In genomic region chr11:62851807-62852522, GRCh38 we compare ENCODE assay signal across 11 cellular contexts. TPM values are rescaled to one million over a fixed set of nuclear protein-coding genes. Genes with fewer than 3 reads are reported as not detected.
DNase-seq lines count a peak whose midpoint lies in the region; ATAC-seq, FAIRE-seq and TF ChIP-seq lines count a peak whose summit lies in the region.
"Had no signal": no experiment of that assay in that cellular context is flagged by ENCODE, and none has a peak within 500 bp of the region (broad histone marks: within the 10 kb centered on the region; RNA-seq: fewer than 3 reads in every experiment).

No MANE protein-coding gene starts in this region.

- POLR2A ChIA-PET in A549 (lab: Yijun Ruan, JAX) (interaction anchor here (0.6 to 9.3 kb wide), 5 partner anchors 11 to 1395 kb away, joined by 3 to 159 read pairs (median 3); partner anchors contain the start of genes C11orf98, CSKMT, PPP1R14B and WDR74), OCI-LY7 (lab: Charles Lee) (interaction anchor here (0.6 to 3.8 kb wide), 6 partner anchors 9 to 79 kb away, joined by 3 to 15 read pairs (median 4); partner anchors contain the start of gene WDR74)

- no peak overlapping the region for H2AFZ ChIP-seq in OCI-LY7 (ENCODE audit: low read length)

- TF ChIP-seq POLR2A in A549 (IDR thresholded peaks at IDR 0.05; ENCODE audit: low read length) = no peak

- no TSS peak for BruUV-seq in OCI-LY7 (replicated peaks; lab: Mats Ljungman, UMichigan)

- H3K79me2 ChIP-seq in OCI-LY7 (ENCODE audit: insufficient read depth, low read depth, low read length) = peaks cover 48% of the 10 kb centered on the region

- H3K4me2 ChIP-seq in A549 = peak overlapping the region; percentile 98
- H3K4me2 ChIP-seq in OCI-LY7 (ENCODE audit: low read length) = peak overlapping the region; percentile 99

- TF ChIP-seq RAD21 in A549 (conservative IDR thresholded peaks at IDR 0.05 in 1 of 2, IDR thresholded peaks at IDR 0.05 in 1 of 2) = no peak

- intact Hi-C loops in OCI-LY7 (cut with micrococcal nuclease; ENCODE audit: unreplicated experiment) = no loop called here

- no peak for TF ChIP-seq EP300 in A549 (IDR thresholded peaks at IDR 0.05)

- peaks cover 42% of the 10 kb centered on the region for H4K20me1 ChIP-seq in OCI-LY7 (ENCODE audit: insufficient read depth, low read length)

- H3K4me3 ChIP-seq in A549 (peak overlapping the region; percentile 80; the same call in 1 of the 3 replicates), OCI-LY7 (ENCODE audit: low read depth, low read length, poor library complexity, severe bottlenecking) (peak overlapping the region; percentile 94)
- H3K4me3 ChIP-seq in effector memory CD4-positive, alpha-beta T cell (ENCODE audit: insufficient read depth, low read depth, low read length, poor library complexity, severe bottlenecking) = no peak overlapping the region
- H3K4me3 ChIP-seq: transverse colon had no signal

- no peak for FAIRE-seq in A549 (lab: Jason Lieb, UNC)

- H3K9me3 ChIP-seq in A549 = no peaks in the 10 kb centered on the region
- no peaks in the 10 kb centered on the region for H3K9me3 ChIP-seq in OCI-LY7 (ENCODE audit: low read length)
- H3K9me3 ChIP-seq in effector memory CD4-positive, alpha-beta T cell (ENCODE audit: control insufficient read depth, low read length) = no peaks in the 10 kb centered on the region
- H3K9me3 ChIP-seq: transverse colon had no signal

- no peaks in the 10 kb centered on the region for H3K9me2 ChIP-seq in OCI-LY7 (ENCODE audit: insufficient read depth, low read length)

- peaks cover 55% of the 10 kb centered on the region for H3K36me3 ChIP-seq in OCI-LY7 (ENCODE audit: insufficient read depth, low read length)
- H3K36me3 ChIP-seq in effector memory CD4-positive, alpha-beta T cell (ENCODE audit: control insufficient read depth, insufficient read depth, low read length) = peaks cover 32% of the 10 kb centered on the region

- TF ChIP-seq CTCF in A549 (IDR thresholded peaks at IDR 0.05) (no peak), OCI-LY7 (conservative IDR thresholded peaks at IDR 0.05; ENCODE audit: low read length) (no peak)

- H3K4me1 ChIP-seq in A549 (peaks cover 28% of the 10 kb centered on the region), OCI-LY7 (ENCODE audit: insufficient read depth, low read length, poor library complexity, severe bottlenecking) (peaks cover 30% of the 10 kb centered on the region)
- H3K4me1 ChIP-seq in effector memory CD4-positive, alpha-beta T cell (ENCODE audit: control insufficient read depth, insufficient read depth, low read length, poor library complexity, severe bottlenecking) = peaks cover 35% of the 10 kb centered on the region

- no peak for ATAC-seq in A549
- ATAC-seq in GM19023 (IDR thresholded peaks at IDR 0.05; ENCODE audit: unreplicated experiment) = no peak

- CTCF ChIA-PET in A549 (lab: Yijun Ruan, JAX) = interaction anchor here (1.0 to 5.5 kb wide), 2 partner anchors 12 to 32 kb away, joined by 3 to 42 read pairs; partner anchors contain the start of gene SLC3A2
- CTCF ChIA-PET in OCI-LY7 (lab: Charles Lee; ENCODE audit: unreplicated experiment) = interaction anchor here (0.6 kb wide), 1 partner anchor 1110 kb away, joined by 3 read pairs; no protein-coding TSS in a partner anchor

- H3K27me3 ChIP-seq in effector memory CD4-positive, alpha-beta T cell (replicated peaks; ENCODE audit: control insufficient read depth, insufficient read depth, low read length, poor library complexity, severe bottlenecking) = no peaks in the 10 kb centered on the region
- H3K27me3 ChIP-seq: transverse colon had no signal

- DNase-seq in A549 (ENCODE audit: low read depth in 1 of 2, low spot score in 1 of 2) (no peak), DMS53 treated with DMSO at 0.1 percent for 48 hours (lab: John Stamatoyannopoulos, UW; ENCODE audit: unreplicated experiment) (peak; percentile 71), OCI-LY7 (ENCODE audit: low spot score) (peak; percentile 41), COLO668 (lab: John Stamatoyannopoulos, UW; ENCODE audit: unreplicated experiment) (no peak), NCI-H1105 (lab: John Stamatoyannopoulos, UW) (no peak), GOT3 (lab: John Stamatoyannopoulos, UW) (no peak)
- DNase-seq in effector memory CD4-positive, alpha-beta T cell = no peak
- DNase-seq: NCI-H2029 treated with DMSO at 0.1 percent for 48 hours, transverse colon had no signal

- WGBS in A549 (ENCODE audit: missing lambda C conversion rate) = 36% methylated on average over 3 of the region's 3 CpGs

- no peak overlapping the region for H3K27ac ChIP-seq in A549
- H3K27ac ChIP-seq in OCI-LY7 (ENCODE audit: low read depth, low read length, poor library complexity, severe bottlenecking) = peak overlapping the region; percentile 92
- H3K27ac ChIP-seq in effector memory CD4-positive, alpha-beta T cell (ENCODE audit: insufficient read depth, low read length, poor library complexity, severe bottlenecking) = peak overlapping the region; percentile 14
- H3K27ac ChIP-seq: transverse colon had no signal

TF ChIP-seq in A549, 52 proteins besides CTCF, POLR2A, EP300 and RAD21:
- TF ChIP-seq ZFP36 (IDR thresholded peaks at IDR 0.05; ENCODE audit: borderline replicate concordance, partially characterized antibody) = no peak
- no peak for TF ChIP-seq E2F6 (IDR thresholded peaks at IDR 0.05; ENCODE audit: borderline replicate concordance, low read depth)
- TF ChIP-seq JUN (IDR thresholded peaks at IDR 0.05) = peak in 1 of 2 experiments; percentile 8; a peak in 1 of 5 replicates
- no peak for TF ChIP-seq PBX3 (IDR thresholded peaks at IDR 0.05)
- no peak for TF ChIP-seq CBX8 (IDR thresholded peaks at IDR 0.05)

RNA-seq across cellular contexts. Expression of gene WDR74, which starts 12.6 kb away (rescaled TPM):
- polyA plus RNA-seq in A549 (2011; rRNA removed) (47.6 and 52.9 TPM in 2 replicates), A549 (2017; fragmentation: RNase III; extraction: RNeasy Plus Mini Kit Qiagen cat#74134 plus additional on column Dnase treatment) (88.9 to 100 TPM (median 90.6 TPM) in 3 replicates)
- 130 and 135 TPM in 2 replicates for polyA plus RNA-seq in A549 (2012; cell fraction: cytosol; rRNA removed)
- polyA plus RNA-seq in A549 (2012; cell fraction: nucleus; rRNA removed) = 216 and 240 TPM in 2 replicates
- polyA minus RNA-seq in A549 (2011; rRNA and poly(A)+ RNA removed) = 79.9 and 130 TPM in 2 replicates
- total RNA-seq in OCI-LY7 (2014; rRNA removed; shearing (Covaris generic)) = 139 and 169 TPM in 2 replicates
- 85.0 and 98.4 TPM in 2 replicates for total RNA-seq in OCI-LY7 (2022)

RNA-seq across cellular contexts. Expression of gene TEX54, which starts 19.3 kb away (rescaled TPM):
- polyA plus RNA-seq in A549 (2011; rRNA removed) = not detected in 2 replicates
- not detected in 2 replicates for polyA plus RNA-seq in A549 (2012; cell fraction: cytosol; rRNA removed)
- polyA plus RNA-seq in A549 (2012; cell fraction: nucleus; rRNA removed) = 0.39 TPM in 1 of 2 replicates, not detected in the other
- polyA plus RNA-seq in A549 (2017; fragmentation: RNase III; extraction: RNeasy Plus Mini Kit Qiagen cat#74134 plus additional on column Dnase treatment) = not detected in 3 replicates
- not detected in 2 replicates for polyA minus RNA-seq in A549 (2011; rRNA and poly(A)+ RNA removed)
- total RNA-seq in OCI-LY7 (2014; rRNA removed; shearing (Covaris generic)) = 1.0 TPM in 1 of 2 replicates, not detected in the other
- total RNA-seq in OCI-LY7 (2022) = 0.89 TPM in 1 of 2 replicates, not detected in the other
- total RNA-seq: Daoy, transverse colon had no signal

RNA-seq across cellular contexts. Expression of gene STX5, which starts 20.1 kb away (rescaled TPM):
- polyA plus RNA-seq in A549 (2011; rRNA removed) = 30.3 and 32.3 TPM in 2 replicates
- 16.3 and 20.3 TPM in 2 replicates for polyA plus RNA-seq in A549 (2012; cell fraction: cytosol; rRNA removed)
- polyA plus RNA-seq in A549 (2012; cell fraction: nucleus; rRNA removed) = 14.0 and 14.4 TPM in 2 replicates
- 16.8 to 21.0 TPM (median 19.5 TPM) in 3 replicates for polyA plus RNA-seq in A549 (2017; fragmentation: RNase III; extraction: RNeasy Plus Mini Kit Qiagen cat#74134 plus additional on column Dnase treatment)
- polyA minus RNA-seq in A549 (2011; rRNA and poly(A)+ RNA removed) = 43.6 and 47.7 TPM in 2 replicates
- 21.7 and 30.6 TPM in 2 replicates for total RNA-seq in OCI-LY7 (2014; rRNA removed; shearing (Covaris generic))
- total RNA-seq in OCI-LY7 (2022) = 41.0 and 47.5 TPM in 2 replicates

RNA-seq across cellular contexts. Expression of gene SLC3A2, which starts 28.7 kb away (rescaled TPM):
- polyA plus RNA-seq in A549 (2011; rRNA removed) = 1,064 and 1,133 TPM in 2 replicates
- 1,069 and 1,103 TPM in 2 replicates for polyA plus RNA-seq in A549 (2012; cell fraction: cytosol; rRNA removed)
- 2,860 and 2,938 TPM in 2 replicates for polyA plus RNA-seq in A549 (2012; cell fraction: nucleus; rRNA removed)
- polyA plus RNA-seq in A549 (2017; fragmentation: RNase III; extraction: RNeasy Plus Mini Kit Qiagen cat#74134 plus additional on column Dnase treatment) = 906 to 1,102 TPM (median 1,007 TPM) in 3 replicates
- polyA minus RNA-seq in A549 (2011; rRNA and poly(A)+ RNA removed) = 561 and 608 TPM in 2 replicates
- total RNA-seq in OCI-LY7 (2014; rRNA removed; shearing (Covaris generic)) = 289 and 291 TPM in 2 replicates
- total RNA-seq in OCI-LY7 (2022) = 321 and 339 TPM in 2 replicates

RNA-seq across cellular contexts. Expression of gene NXF1, which starts 46.7 kb away (rescaled TPM):
- polyA plus RNA-seq in A549 (2011; rRNA removed) = 35.5 and 50.7 TPM in 2 replicates
- polyA plus RNA-seq in A549 (2012; cell fraction: cytosol; rRNA removed) = 58.2 and 63.0 TPM in 2 replicates
- 126 and 131 TPM in 2 replicates for polyA plus RNA-seq in A549 (2012; cell fraction: nucleus; rRNA removed)
- polyA plus RNA-seq in A549 (2017; fragmentation: RNase III; extraction: RNeasy Plus Mini Kit Qiagen cat#74134 plus additional on column Dnase treatment) = 46.6 to 47.7 TPM (median 46.9 TPM) in 3 replicates
- polyA minus RNA-seq in A549 (2011; rRNA and poly(A)+ RNA removed) = 35.9 and 41.6 TPM in 2 replicates
- total RNA-seq in OCI-LY7 (2014; rRNA removed; shearing (Covaris generic)) = 35.1 and 53.3 TPM in 2 replicates
- total RNA-seq in OCI-LY7 (2022) = 50.5 and 62.0 TPM in 2 replicates

Comparison
In these comparisons a context has a peak if more than half of its experiments do, and no peak if none do; other contexts are left out.
1. DNase-seq: peak in DMS53 treated with DMSO at 0.1 percent for 48 hours (single experiment) and OCI-LY7 (single experiment); none in A549 (0 of 2), effector memory CD4-positive, alpha-beta T cell (0 of 3), COLO668 (single experiment), NCI-H1105 (single experiment) and GOT3 (single experiment).
2. H3K27ac ChIP-seq: peak in OCI-LY7 (single experiment) and effector memory CD4-positive, alpha-beta T cell (single experiment); none in A549 (0 of 2).